17 cellular contexts compared by ENCODE assay signal in genomic region chr9:137952976-137953666, GRCh38.
"Had no signal": no experiment of that assay in that cellular context is flagged by ENCODE, and none has a peak within 500 bp of the region (broad histone marks: within the 10 kb centered on the region; RNA-seq: fewer than 3 reads in every experiment).

No MANE protein-coding gene starts in this region.

- H3K4me1 ChIP-seq: breast epithelium, lower lobe of right lung, upper lobe of right lung had no signal

- H3K36me3 Mint-ChIP-seq: activated naive CD4-positive, alpha-beta T cell treated with anti-CD3 and anti-CD28 coated beads, Interleukin-2, amount 50 U/mL, for 24 hours; natural killer cell had no signal

- H3K27ac Mint-ChIP-seq: activated CD4-positive, alpha-beta T cell treated with anti-CD3 and anti-CD28 coated beads, Interleukin-2, amount 10 ng/mL, durations not matched to agents 24 days and 14 days; activated naive CD4-positive, alpha-beta T cell treated with anti-CD3 and anti-CD28 coated beads, Interleukin-2, amount 50 U/mL, for 24 hours; activated T-cell treated with anti-CD3 and anti-CD28 coated beads, Interleukin-2, amount 50 U/mL, for 72 hours; natural killer cell had no signal

- H3K9me3 Mint-ChIP-seq: activated CD4-positive, alpha-beta T cell treated with anti-CD3 and anti-CD28 coated beads, Interleukin-2, amount 10 ng/mL, durations not matched to agents 24 days and 14 days; activated naive CD4-positive, alpha-beta T cell treated with anti-CD3 and anti-CD28 coated beads, Interleukin-2, amount 50 U/mL, for 24 hours; activated T-cell treated with anti-CD3 and anti-CD28 coated beads, Interleukin-2, amount 50 U/mL, for 72 hours; natural killer cell had no signal

- ATAC-seq: activated T-cell treated with anti-CD3 and anti-CD28 coated beads, Interleukin-2, amount 50 U/mL, for 72 hours; left colon; lower lobe of right lung; natural killer cell; upper lobe of right lung had no signal

- H3K4me3 Mint-ChIP-seq: activated CD4-positive, alpha-beta T cell treated with anti-CD3 and anti-CD28 coated beads, Interleukin-2, amount 10 ng/mL, durations not matched to agents 24 days and 14 days; activated naive CD4-positive, alpha-beta T cell treated with anti-CD3 and anti-CD28 coated beads, Interleukin-2, amount 50 U/mL, for 24 hours; activated T-cell treated with anti-CD3 and anti-CD28 coated beads, Interleukin-2, amount 50 U/mL, for 72 hours; natural killer cell had no signal

- H3K4me1 Mint-ChIP-seq: activated CD4-positive, alpha-beta T cell treated with anti-CD3 and anti-CD28 coated beads, Interleukin-2, amount 10 ng/mL, durations not matched to agents 24 days and 14 days; activated naive CD4-positive, alpha-beta T cell treated with anti-CD3 and anti-CD28 coated beads, Interleukin-2, amount 50 U/mL, for 24 hours; natural killer cell had no signal

- H3K27me3 ChIP-seq: neutrophil, upper lobe of right lung had no signal

- H3K36me3 ChIP-seq: breast epithelium, lower lobe of right lung, neutrophil, thoracic aorta, upper lobe of right lung had no signal

- H3K27me3 Mint-ChIP-seq: activated CD4-positive, alpha-beta T cell treated with anti-CD3 and anti-CD28 coated beads, Interleukin-2, amount 10 ng/mL, durations not matched to agents 24 days and 14 days; activated naive CD4-positive, alpha-beta T cell treated with anti-CD3 and anti-CD28 coated beads, Interleukin-2, amount 50 U/mL, for 24 hours had no signal

- H3K9me3 ChIP-seq: breast epithelium, lower lobe of right lung, neutrophil, thoracic aorta, upper lobe of right lung had no signal

- H3K27ac ChIP-seq: breast epithelium, lower lobe of right lung, neutrophil, SK-N-MC, thoracic aorta, upper lobe of right lung had no signal

- DNase-seq: activated CD4-positive, alpha-beta T cell treated with anti-CD3 and anti-CD28 coated beads, Interleukin-2, amount 10 ng/mL, durations not matched to agents 24 days and 14 days; activated gamma-delta T cell; activated T-cell treated with anti-CD3 and anti-CD28 coated beads, Interleukin-2, amount 50 U/mL, for 72 hours; cerebellar nuclear complex; cortex of kidney; left colon; lower lobe of right lung; natural killer cell; retina; stimulated activated CD4-positive, alpha-beta T cell treated with anti-CD3 and anti-CD28 coated beads, Interleukin-15, amount 100 ng/mL, for 24 hours; stimulated activated CD4-positive, alpha-beta T cell treated with anti-CD3 and anti-CD28 coated beads, Interleukin-2, amount 100 ng/mL, for 48 hours; upper lobe of right lung had no signal

- H3K4me3 ChIP-seq: breast epithelium, lower lobe of right lung, SK-N-MC, thoracic aorta, upper lobe of right lung had no signal
